Comparison of ENCODE assay signal across 8 cellular contexts in the genomic region with DNA sequence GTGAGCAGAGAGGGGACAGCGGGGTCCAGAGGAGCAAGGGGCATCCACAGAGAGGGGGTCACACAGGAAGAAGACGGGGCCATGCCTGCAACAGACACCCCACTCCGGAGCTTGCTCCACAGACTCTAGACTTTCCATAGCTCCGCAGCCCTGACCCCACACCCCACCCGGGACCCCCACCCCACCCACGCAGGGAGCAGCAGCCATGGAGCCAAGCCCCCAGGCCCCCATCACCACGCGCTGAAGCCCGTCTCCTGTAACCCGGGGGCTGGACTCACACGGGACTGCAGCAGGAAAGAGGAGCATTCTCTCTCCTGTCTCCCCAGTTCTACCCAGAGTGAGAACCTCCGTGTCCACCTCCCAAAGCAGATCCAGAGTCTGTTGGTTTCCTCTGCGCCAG. TPM values are rescaled to one million over a fixed set of nuclear protein-coding genes. Genes with fewer than 3 reads are reported as not detected.
"Had no signal": no experiment of that assay in that cellular context is flagged by ENCODE, and none has a peak within 500 bp of the region (broad histone marks: within the 10 kb centered on the region; RNA-seq: fewer than 3 reads in every experiment).

No MANE protein-coding gene starts in this region.

- DNase-seq: H9, HCEC 1CT, KBM-7 had no signal

- H3K27ac Mint-ChIP-seq: GM23338, IgD-negative memory B cell had no signal

- H3K4me1 Mint-ChIP-seq: IgD-negative memory B cell had no signal

- H3K27ac ChIP-seq: HL-60 had no signal

- H3K4me3 Mint-ChIP-seq: GM23338, H9, IgD-negative memory B cell had no signal

- H3K4me3 ChIP-seq: GM23338 had no signal

- H3K36me3 Mint-ChIP-seq: IgD-negative memory B cell had no signal

- H2AFZ ChIP-seq: GM23338 had no signal

- ATAC-seq: GM23338, HepG2 had no signal

- H3K27me3 Mint-ChIP-seq: IgD-negative memory B cell had no signal

- H3K4me2 ChIP-seq: GM23338 had no signal

- H3K9me3 Mint-ChIP-seq: GM23338, H9, IgD-negative memory B cell had no signal

RNA-seq across cellular contexts. Expression of a gene that starts 38.8 kb away (rescaled TPM):
- total RNA-seq: HepG2, HT1080 had no signal
